ENCODE assay signal across 33 cellular contexts in the genomic region with DNA sequence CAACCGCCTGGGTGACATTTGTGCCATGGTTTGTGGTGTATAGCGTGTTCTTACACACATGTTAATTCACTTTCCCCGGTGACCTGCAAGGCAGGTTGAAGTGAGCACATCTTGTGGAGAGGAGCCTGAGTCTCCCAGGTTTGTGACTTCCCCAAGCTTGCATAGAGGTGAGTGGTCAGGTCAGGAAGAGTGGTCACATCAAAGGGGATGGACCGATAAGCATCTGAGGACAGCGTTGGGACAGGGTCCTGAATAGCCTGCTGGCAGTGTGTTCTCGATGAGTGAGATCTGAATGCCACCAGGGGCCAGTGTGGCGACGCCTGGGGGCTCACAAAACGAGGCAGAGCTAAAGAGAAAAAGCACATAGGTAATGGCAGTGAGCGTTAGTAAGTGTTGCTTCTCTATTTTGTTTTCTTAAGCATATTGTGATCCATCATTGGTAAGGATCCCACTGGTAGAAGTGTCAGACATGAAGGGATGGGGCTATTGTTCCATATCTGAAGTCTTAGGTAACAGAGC.
A peak's percentile ranks its signal among the peaks of the same experiment; 100 is the strongest.
DNase-seq lines count a peak whose midpoint lies in the region; ATAC-seq, FAIRE-seq and TF ChIP-seq lines count a peak whose summit lies in the region.
"Had no signal": no experiment of that assay in that cellular context is flagged by ENCODE, and none has a peak within 500 bp of the region (broad histone marks: within the 10 kb centered on the region; RNA-seq: fewer than 3 reads in every experiment).

No MANE protein-coding gene starts in this region.

- H3K9me3 Mint-ChIP-seq in neural progenitor cell, result no peaks in the 10 kb centered on the region
- H3K9me3 Mint-ChIP-seq: activated naive CD4-positive, alpha-beta T cell treated with anti-CD3 and anti-CD28 coated beads, Interleukin-2, amount 50 U/mL, for 24 hours had no signal

- RAD21 ChIA-PET in GM12878 (lab: Charles Lee; ENCODE audit: unreplicated experiment), result interaction anchor here (0.9 to 2.1 kb wide), 2 partner anchors 19 to 102 kb away, joined by 3 to 9 read pairs; no protein-coding TSS in a partner anchor

- TF ChIP-seq RAD21 in GM12878 (IDR thresholded peaks at IDR 0.05; ENCODE audit: insufficient read depth, low read depth, low read length), result peak; percentile 31; the same call in 1 of the 2 replicates

- TF ChIP-seq EP300 in GM12878 (IDR thresholded peaks at IDR 0.05; ENCODE audit: borderline replicate concordance in 1 of 2, control insufficient read depth in 1 of 2, low read depth in 2 of 2, low read length in 2 of 2), result no peak
- no peak for TF ChIP-seq EP300 in suprapubic skin (IDR thresholded peaks at IDR 0.05)

- POLR2A ChIA-PET in GM12878 (lab: Charles Lee), result no interaction called here

- no peaks in the 10 kb centered on the region for H3K79me2 ChIP-seq in GM12878 (ENCODE audit: control insufficient read depth, insufficient read depth, low read length)
- no peaks in the 10 kb centered on the region for H3K79me2 ChIP-seq in neural progenitor cell (ENCODE audit: low read depth)

- H3K27me3 ChIP-seq in GM12878 (replicated peaks in 1 of 2; ENCODE audit: control insufficient read depth in 2 of 2, insufficient read depth in 2 of 2, low read length in 1 of 2) (no peaks in the 10 kb centered on the region; a peak in 1 of 4 replicates), neural progenitor cell (peaks cover 10% of the 10 kb centered on the region), suprapubic skin (peaks cover 44% of the 10 kb centered on the region)
- H3K27me3 ChIP-seq: testis had no signal

- 28% methylated on average over 10 of the region's 10 CpGs for WGBS in GM12878 (ENCODE audit: insufficient coverage, insufficient replicate concordance, low lambda C conversion rate, missing lambda C conversion rate)
- WGBS in suprapubic skin, result 75% methylated on average over 10 of the region's 10 CpGs

- SMC1A ChIA-PET in GM12878 (lab: Charles Lee; ENCODE audit: uncharacterized antibody, unreplicated experiment), result interaction anchor here (1.3 to 2.4 kb wide), 2 partner anchors 10 to 12 kb away, joined by 4 to 8 read pairs; no protein-coding TSS in a partner anchor

- CTCF ChIA-PET in GM12878 (lab: Yijun Ruan, JAX), result interaction anchor here (0.7 to 2.5 kb wide), 10 partner anchors 9 to 135 kb away, joined by 3 to 14 read pairs (median 4); no protein-coding TSS in a partner anchor

- H3K4me1 ChIP-seq in GM12878 (ENCODE audit: control insufficient read depth, insufficient read depth, low read length), result no peaks in the 10 kb centered on the region
- peaks cover 5% of the 10 kb centered on the region for H3K4me1 ChIP-seq in neural progenitor cell
- H3K4me1 ChIP-seq in suprapubic skin, result no peaks in the 10 kb centered on the region
- H3K4me1 ChIP-seq: pancreas, testis had no signal

- H3K4me3 ChIP-seq in GM12878 (no peak overlapping the region), neural progenitor cell (no peak overlapping the region), suprapubic skin (no peak overlapping the region)
- H3K4me3 ChIP-seq: lung, MG63, pancreas, testis had no signal

- H3K36me3 ChIP-seq in GM12878 (ENCODE audit: control insufficient read depth in 2 of 2, insufficient read depth in 2 of 2, low read length in 1 of 2) (no peaks in the 10 kb centered on the region), neural progenitor cell (no peaks in the 10 kb centered on the region), suprapubic skin (no peaks in the 10 kb centered on the region)
- H3K36me3 ChIP-seq: MG63, pancreas had no signal

- no peaks in the 10 kb centered on the region for H3K36me3 Mint-ChIP-seq in neural progenitor cell
- H3K36me3 Mint-ChIP-seq: activated naive CD4-positive, alpha-beta T cell treated with anti-CD3 and anti-CD28 coated beads, Interleukin-2, amount 50 U/mL, for 24 hours; brain had no signal

- no peak overlapping the region for H3K27ac Mint-ChIP-seq in neural progenitor cell
- H3K27ac Mint-ChIP-seq: activated naive CD4-positive, alpha-beta T cell treated with anti-CD3 and anti-CD28 coated beads, Interleukin-2, amount 50 U/mL, for 24 hours; brain; nephron progenitor cell had no signal

- no peak for TF ChIP-seq POLR2A in GM12878 (IDR thresholded peaks at IDR 0.05; ENCODE audit: low read depth, low read length)
- no peak for TF ChIP-seq POLR2A in suprapubic skin (IDR thresholded peaks at IDR 0.05)

- peaks cover 7% of the 10 kb centered on the region for H3F3A ChIP-seq in neural progenitor cell (ENCODE audit: low read depth)

- H3K27me3 Mint-ChIP-seq in neural progenitor cell (ENCODE audit: insufficient read depth, low read depth), result peaks cover 6% of the 10 kb centered on the region

- H3K4me1 Mint-ChIP-seq in neural progenitor cell, result peaks cover 16% of the 10 kb centered on the region
- H3K4me1 Mint-ChIP-seq: activated naive CD4-positive, alpha-beta T cell treated with anti-CD3 and anti-CD28 coated beads, Interleukin-2, amount 50 U/mL, for 24 hours had no signal

- no peak overlapping the region for H3K4me3 Mint-ChIP-seq in neural progenitor cell
- H3K4me3 Mint-ChIP-seq: activated naive CD4-positive, alpha-beta T cell treated with anti-CD3 and anti-CD28 coated beads, Interleukin-2, amount 50 U/mL, for 24 hours; brain; nephron progenitor cell had no signal

- TF ChIP-seq CTCF in GM12878 (IDR thresholded peaks at IDR 0.05 in 2 of 3, conservative IDR thresholded peaks at IDR 0.05 in 1 of 3; ENCODE audit: control insufficient read depth in 2 of 3, extremely low read depth in 1 of 3, insufficient read depth in 1 of 3, low read depth in 3 of 3, low read length in 3 of 3) (peak in 2 of 3 experiments; percentile 2 to 5; a peak in 1 of 6 replicates), neural progenitor cell (IDR thresholded peaks at IDR 0.05) (peak; percentile 49), suprapubic skin (IDR thresholded peaks at IDR 0.05) (no peak)

- peak; percentile 40; the same call in 2 of the 3 replicates for ATAC-seq in GM12878
- no peak for ATAC-seq in GM21528 (IDR thresholded peaks at IDR 0.05; ENCODE audit: low FRiP score, unreplicated experiment)
- ATAC-seq: esophagus mucosa, pancreas had no signal

- H3K27ac ChIP-seq in GM12878 (ENCODE audit: control insufficient read depth, insufficient read depth) (no peak overlapping the region), neural progenitor cell (no peak overlapping the region), suprapubic skin (no peak overlapping the region)
- H3K27ac ChIP-seq: 22Rv1, pancreas, testis had no signal

- DNase-seq in NCI-H82 (lab: John Stamatoyannopoulos, UW), result peak; percentile 18
- DNase-seq in NCI-H82 treated with DMSO at 0.1 percent for 48 hours (lab: John Stamatoyannopoulos, UW; ENCODE audit: unreplicated experiment), result no peak
- DNase-seq in HuH-7 (ENCODE audit: low spot score), result peak; percentile 13
- DNase-seq in GM12878 (ENCODE audit: low read depth, low spot score), result no peak
- peak; percentile 55 for DNase-seq in neural progenitor cell (ENCODE audit: low spot score)
- no peak for DNase-seq in GOT3 (lab: John Stamatoyannopoulos, UW)
- DNase-seq in suprapubic skin (ENCODE audit: low spot score in 2 of 2), result no peak
- DNase-seq: activated CD4-positive, alpha-beta T cell treated with anti-CD3 and anti-CD28 coated beads for 48 hours; activated CD8-positive, alpha-beta memory T cell treated with anti-CD3 and anti-CD28 coated beads for 24 hours; activated T-cell treated with anti-CD3 and anti-CD28 coated beads for 4 hours; amniotic stem cell; C1 segment of cervical spinal cord; COR-L47; dermis blood vessel endothelial cell; DMS53; head of caudate nucleus; MG63; NCI-H1930; NCI-H524 treated with DMSO at 0.1 percent for 48 hours; nephron progenitor cell; pancreas; SHP77 treated with DMSO at 0.1 percent for 48 hours; small intestine; stimulated activated naive CD4-positive, alpha-beta T cell treated with Interleukin-2 at 50 U/mL for 16 hours; testis had no signal

- no TSS peak for BruUV-seq in GM12878 (replicated peaks; lab: Mats Ljungman, UMichigan)

- H2AFZ ChIP-seq in GM12878 (ENCODE audit: control insufficient read depth, low read depth, low read length), result no peak overlapping the region
- no peak overlapping the region for H2AFZ ChIP-seq in neural progenitor cell (replicated peaks)

- H3K9me3 ChIP-seq in GM12878 (replicated peaks; ENCODE audit: control insufficient read depth, insufficient read depth, low read length) (no peaks in the 10 kb centered on the region), neural progenitor cell (ENCODE audit: low read depth) (no peaks in the 10 kb centered on the region), suprapubic skin (no peaks in the 10 kb centered on the region)
- H3K9me3 ChIP-seq: MG63, pancreas, testis had no signal

- intact Hi-C loops in GM12878 (cut with micrococcal nuclease; ENCODE audit: unreplicated experiment), result no loop called here

- FAIRE-seq in GM12878 (lab: Jason Lieb, UNC), result no peak
- FAIRE-seq: G401.6, pancreas, RCC 7860, small intestine had no signal

- no peak overlapping the region for H3K4me2 ChIP-seq in GM12878 (ENCODE audit: control insufficient read depth, insufficient read depth)
- H3K4me2 ChIP-seq in neural progenitor cell, result no peak overlapping the region

- in situ Hi-C loops in GM12878 (cut with MboI), result no loop called here

- H4K20me1 ChIP-seq in GM12878 (ENCODE audit: control insufficient read depth, insufficient read depth) (no peaks in the 10 kb centered on the region), neural progenitor cell (ENCODE audit: low read depth) (no peaks in the 10 kb centered on the region)

- H3K9ac ChIP-seq in GM12878 (ENCODE audit: control insufficient read depth, insufficient read depth, low read length) (no peak overlapping the region), neural progenitor cell (no peak overlapping the region)

TF ChIP-seq in GM12878, 131 proteins besides CTCF, POLR2A, EP300 and RAD21 (continues in another document):
- TF ChIP-seq EED (IDR thresholded peaks at IDR 0.05; ENCODE audit: low read depth), result no peak
- TF ChIP-seq SREBF1 (IDR thresholded peaks at IDR 0.05; ENCODE audit: low read length), result no peak
- TF ChIP-seq, protein P1, sequence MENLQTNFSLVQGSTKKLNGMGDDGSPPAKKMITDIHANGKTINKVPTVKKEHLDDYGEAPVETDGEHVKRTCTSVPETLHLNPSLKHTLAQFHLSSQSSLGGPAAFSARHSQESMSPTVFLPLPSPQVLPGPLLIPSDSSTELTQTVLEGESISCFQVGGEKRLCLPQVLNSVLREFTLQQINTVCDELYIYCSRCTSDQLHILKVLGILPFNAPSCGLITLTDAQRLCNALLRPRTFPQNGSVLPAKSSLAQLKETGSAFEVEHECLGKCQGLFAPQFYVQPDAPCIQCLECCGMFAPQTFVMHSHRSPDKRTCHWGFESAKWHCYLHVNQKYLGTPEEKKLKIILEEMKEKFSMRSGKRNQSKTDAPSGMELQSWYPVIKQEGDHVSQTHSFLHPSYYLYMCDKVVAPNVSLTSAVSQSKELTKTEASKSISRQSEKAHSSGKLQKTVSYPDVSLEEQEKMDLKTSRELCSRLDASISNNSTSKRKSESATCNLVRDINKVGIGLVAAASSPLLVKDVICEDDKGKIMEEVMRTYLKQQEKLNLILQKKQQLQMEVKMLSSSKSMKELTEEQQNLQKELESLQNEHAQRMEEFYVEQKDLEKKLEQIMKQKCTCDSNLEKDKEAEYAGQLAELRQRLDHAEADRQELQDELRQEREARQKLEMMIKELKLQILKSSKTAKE (IDR thresholded peaks at IDR 0.05; ENCODE audit: low read depth, poor library complexity, severe bottlenecking), result no peak

Comparison
In these comparisons a context has a peak if more than half of its experiments do, and no peak if none do; other contexts are left out.
1. DNase-seq: peak in NCI-H82 (single experiment), HuH-7 (single experiment) and neural progenitor cell (single experiment); none in NCI-H82 treated with DMSO at 0.1 percent for 48 hours (single experiment), GM12878 (single experiment), GOT3 (single experiment) and suprapubic skin (0 of 2).
2. CTCF ChIP-seq: peak in GM12878 (2 of 3) and neural progenitor cell (single experiment); none in suprapubic skin (0 of 2).